Comparison of ENCODE assay signal across 19 cellular contexts in genomic region chr1:39006726-39007645, GRCh38. TPM values are rescaled to one million over a fixed set of nuclear protein-coding genes. Genes with fewer than 3 reads are reported as not detected.
DNase-seq lines count a peak whose midpoint lies in the region; ATAC-seq, FAIRE-seq and TF ChIP-seq lines count a peak whose summit lies in the region.
"Had no signal": no experiment of that assay in that cellular context is flagged by ENCODE, and none has a peak within 500 bp of the region (broad histone marks: within the 10 kb centered on the region; RNA-seq: fewer than 3 reads in every experiment).

No MANE protein-coding gene starts in this region.

- intact Hi-C loops in activated CD4-positive, alpha-beta T cell treated with anti-CD3 and anti-CD28 coated beads, Interleukin-2, amount 10 ng/mL, durations not matched to agents 24 days and 14 days (cut with micrococcal nuclease) = no loop called here
- intact Hi-C loops in activated CD4-positive, alpha-beta T cell treated with anti-CD3 and anti-CD28 coated beads for 36 hours (cut with DNase I, micrococcal nuclease) = no loop called here
- intact Hi-C loops in kidney (cut with DNase I) (no loop called here), posterior vena cava (cut with DNase I) (no loop called here)

- no peak for TF ChIP-seq CTCF in kidney (IDR thresholded peaks at IDR 0.05; ENCODE audit: borderline replicate concordance, extremely low read depth, insufficient read depth)

- POLR2A ChIA-PET in activated CD4-positive, alpha-beta T cell treated with anti-CD3 and anti-CD28 coated beads for 36 hours (lab: Charles Lee) = interaction anchor here (0.6 kb wide), 1 partner anchor 235 kb away, joined by 10 read pairs; no protein-coding TSS in a partner anchor

- H3K9me3 ChIP-seq in T-helper 17 cell (ENCODE audit: control insufficient read depth, low read length, poor library complexity, severe bottlenecking) (no peaks in the 10 kb centered on the region), kidney (ENCODE audit: control insufficient read depth in 1 of 2, low read length in 2 of 2) (no peaks in the 10 kb centered on the region)
- H3K9me3 ChIP-seq: Peyer's patch had no signal

- H3K36me3 ChIP-seq in kidney (ENCODE audit: control insufficient read depth in 1 of 2, insufficient read depth in 2 of 2, low read length in 2 of 2) = peaks cover 33 to 56% of the 10 kb centered on the region in 2 donors

- no peak overlapping the region for H3K4me3 Mint-ChIP-seq in activated CD4-positive, alpha-beta T cell treated with anti-CD3 and anti-CD28 coated beads, Interleukin-2, amount 10 ng/mL, durations not matched to agents 24 days and 14 days
- no peak overlapping the region for H3K4me3 Mint-ChIP-seq in activated CD4-positive, alpha-beta T cell treated with anti-CD3 and anti-CD28 coated beads for 36 hours
- no peak overlapping the region for H3K4me3 Mint-ChIP-seq in T-helper 17 cell

- H3K9ac ChIP-seq in kidney (ENCODE audit: low read length in 2 of 2) = no peak overlapping the region

- no peaks in the 10 kb centered on the region for H3K27me3 Mint-ChIP-seq in activated CD4-positive, alpha-beta T cell treated with anti-CD3 and anti-CD28 coated beads, Interleukin-2, amount 10 ng/mL, durations not matched to agents 24 days and 14 days
- H3K27me3 Mint-ChIP-seq in activated CD4-positive, alpha-beta T cell treated with anti-CD3 and anti-CD28 coated beads for 36 hours = no peaks in the 10 kb centered on the region
- no peaks in the 10 kb centered on the region for H3K27me3 Mint-ChIP-seq in T-helper 17 cell

- H3K27ac Mint-ChIP-seq in activated CD4-positive, alpha-beta T cell treated with anti-CD3 and anti-CD28 coated beads, Interleukin-2, amount 10 ng/mL, durations not matched to agents 24 days and 14 days = peak overlapping the region; percentile 41
- no peak overlapping the region for H3K27ac Mint-ChIP-seq in activated CD4-positive, alpha-beta T cell treated with anti-CD3 and anti-CD28 coated beads for 36 hours
- peak overlapping the region; percentile 54 for H3K27ac Mint-ChIP-seq in T-helper 17 cell

- H3K27ac ChIP-seq in kidney (ENCODE audit: low read depth in 2 of 2, low read length in 2 of 2) = no peak overlapping the region
- H3K27ac ChIP-seq: HL-60, Peyer's patch had no signal

- peak; percentile 59; the same call in 1 of the 2 replicates for TF ChIP-seq POLR2A in GM12892 (IDR thresholded peaks at IDR 0.05; ENCODE audit: low read depth, low read length)

- H3K4me3 ChIP-seq in kidney (ENCODE audit: low read length in 2 of 2) = no peak overlapping the region
- H3K4me3 ChIP-seq: Peyer's patch had no signal

- CTCF ChIA-PET in activated CD4-positive, alpha-beta T cell treated with anti-CD3 and anti-CD28 coated beads for 36 hours (lab: Charles Lee) = interaction anchor here (0.7 kb wide), 1 partner anchor 25 kb away, joined by 3 read pairs; no protein-coding TSS in a partner anchor

- DNase-seq in activated CD4-positive, alpha-beta T cell treated with anti-CD3 and anti-CD28 coated beads, Interleukin-2, amount 10 ng/mL, durations not matched to agents 24 days and 14 days = no peak
- no peak for DNase-seq in activated CD4-positive, alpha-beta T cell treated with anti-CD3 and anti-CD28 coated beads for 36 hours
- DNase-seq in GM12892 (ENCODE audit: insufficient read length) (no peak), T-helper 17 cell (no peak), kidney (peak; percentile 35), HCEC 1CT (no peak), superior temporal gyrus (ENCODE audit: extremely low spot score) (no peak), posterior vena cava (ENCODE audit: low spot score) (no peak)
- DNase-seq: 8988T, C1 segment of cervical spinal cord, COR-L47, DMS153, KG1, NCI-H1092, NCI-H2107, Peyer's patch, Right ventricle myocardium superior had no signal

- peaks cover 59% of the 10 kb centered on the region for H3K36me3 Mint-ChIP-seq in activated CD4-positive, alpha-beta T cell treated with anti-CD3 and anti-CD28 coated beads, Interleukin-2, amount 10 ng/mL, durations not matched to agents 24 days and 14 days (ENCODE audit: low read depth)
- peaks cover 59% of the 10 kb centered on the region for H3K36me3 Mint-ChIP-seq in activated CD4-positive, alpha-beta T cell treated with anti-CD3 and anti-CD28 coated beads for 36 hours (ENCODE audit: low read depth)
- H3K36me3 Mint-ChIP-seq in T-helper 17 cell (ENCODE audit: low read depth) = peaks cover 4% of the 10 kb centered on the region

- peaks cover 0 to 3% of the 10 kb centered on the region in 2 donors for H3K4me1 ChIP-seq in kidney (ENCODE audit: control insufficient read depth in 1 of 2, insufficient read depth in 1 of 2, low read depth in 1 of 2, low read length in 2 of 2)
- H3K4me1 ChIP-seq: Peyer's patch had no signal

- H3K9me3 Mint-ChIP-seq in activated CD4-positive, alpha-beta T cell treated with anti-CD3 and anti-CD28 coated beads, Interleukin-2, amount 10 ng/mL, durations not matched to agents 24 days and 14 days = no peaks in the 10 kb centered on the region
- no peaks in the 10 kb centered on the region for H3K9me3 Mint-ChIP-seq in activated CD4-positive, alpha-beta T cell treated with anti-CD3 and anti-CD28 coated beads for 36 hours (ENCODE audit: low read depth)

- ATAC-seq in activated CD4-positive, alpha-beta T cell treated with anti-CD3 and anti-CD28 coated beads for 36 hours = no peak
- no peak for ATAC-seq in T-helper 17 cell

- H3K4me1 Mint-ChIP-seq in activated CD4-positive, alpha-beta T cell treated with anti-CD3 and anti-CD28 coated beads, Interleukin-2, amount 10 ng/mL, durations not matched to agents 24 days and 14 days = peaks cover 21% of the 10 kb centered on the region
- H3K4me1 Mint-ChIP-seq in activated CD4-positive, alpha-beta T cell treated with anti-CD3 and anti-CD28 coated beads for 36 hours = peaks cover 27% of the 10 kb centered on the region
- peaks cover 7% of the 10 kb centered on the region for H3K4me1 Mint-ChIP-seq in T-helper 17 cell

- FAIRE-seq in GM12892 (lab: Jason Lieb, UNC) (no peak), kidney (lab: Jason Lieb, UNC) (no peak)
- FAIRE-seq: GM18507 had no signal

RNA-seq across cellular contexts. Expression of gene AKIRIN1, which starts 15.9 kb away (rescaled TPM):
- 76.0 and 79.3 TPM in 2 replicates for total RNA-seq in activated CD4-positive, alpha-beta T cell treated with anti-CD3 and anti-CD28 coated beads, Interleukin-2, amount 10 ng/mL, durations not matched to agents 24 days and 14 days
- total RNA-seq in activated CD4-positive, alpha-beta T cell treated with anti-CD3 and anti-CD28 coated beads for 36 hours = 10 to 100 TPM; 65.7 to 86.0 TPM
- 52.6 TPM for polyA plus RNA-seq in GM12892 (2012; ENCODE audit: missing spikeins)
- total RNA-seq in T-helper 17 cell (10 to 100 TPM; 74.2 to 82.1 TPM), kidney (56.9 TPM), posterior vena cava (10 to 100 TPM; 51.7 to 66.8 TPM)
- polyA plus RNA-seq in kidney (ENCODE audit: insufficient read depth, low read depth, low replicate concordance) = 40.7 TPM

RNA-seq across cellular contexts. Expression of gene NDUFS5, which starts 19.2 kb away (rescaled TPM):
- 162 and 164 TPM in 2 replicates for total RNA-seq in activated CD4-positive, alpha-beta T cell treated with anti-CD3 and anti-CD28 coated beads, Interleukin-2, amount 10 ng/mL, durations not matched to agents 24 days and 14 days
- 100 to 1,000 TPM; 150 to 220 TPM for total RNA-seq in activated CD4-positive, alpha-beta T cell treated with anti-CD3 and anti-CD28 coated beads for 36 hours
- 505 TPM for polyA plus RNA-seq in GM12892 (2012; ENCODE audit: missing spikeins)
- total RNA-seq in T-helper 17 cell (10 to 100 TPM; 86.6 to 94.0 TPM), kidney (174 TPM), posterior vena cava (100 to 1,000 TPM; 203 to 208 TPM)
- 1,037 TPM for polyA plus RNA-seq in kidney (ENCODE audit: insufficient read depth, low read depth, low replicate concordance)
